16 cellular contexts compared by ENCODE assay signal in the genomic region with DNA sequence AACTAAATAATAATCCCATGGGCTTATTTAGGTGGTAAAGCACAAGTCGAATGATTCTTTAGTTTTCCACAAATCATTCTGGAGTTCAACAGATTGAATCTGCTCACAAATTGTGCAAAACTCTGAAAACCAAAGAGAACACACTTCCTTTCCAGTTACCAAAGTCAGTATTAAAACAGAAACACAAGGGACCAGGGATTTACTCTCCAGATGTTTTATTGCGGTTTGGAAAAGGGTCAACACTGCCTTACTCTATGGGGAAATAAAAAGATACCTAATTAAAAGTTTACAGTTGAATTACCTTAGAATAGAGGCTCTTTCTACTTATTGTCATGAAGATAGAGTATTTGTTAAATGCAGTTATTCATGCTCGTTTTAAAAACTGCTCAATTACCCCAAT. TPM values are rescaled to one million over a fixed set of nuclear protein-coding genes. Genes with fewer than 3 reads are reported as not detected.
DNase-seq lines count a peak whose midpoint lies in the region; ATAC-seq lines count a peak whose summit lies in the region.
"Had no signal": no experiment of that assay in that cellular context is flagged by ENCODE, and none has a peak within 500 bp of the region (broad histone marks: within the 10 kb centered on the region; RNA-seq: fewer than 3 reads in every experiment).

No MANE protein-coding gene starts in this region.

- peaks cover 56% of the 10 kb centered on the region for H3K4me1 ChIP-seq in adipocyte (ENCODE audit: control insufficient read depth, insufficient read depth, low read length)
- peaks cover 57% of the 10 kb centered on the region for H3K4me1 ChIP-seq in skeletal muscle satellite cell (ENCODE audit: control insufficient read depth, insufficient read depth, low read length)

- H3K4me2 ChIP-seq in skeletal muscle satellite cell (ENCODE audit: low read length): peak overlapping the region; percentile 71

- H3K36me3 ChIP-seq in adipocyte (ENCODE audit: control insufficient read depth, insufficient read depth, low read length, severe bottlenecking): peaks cover 59% of the 10 kb centered on the region
- H3K36me3 ChIP-seq in skeletal muscle satellite cell (ENCODE audit: insufficient read depth, low read length): peaks cover 77% of the 10 kb centered on the region
- H3K36me3 ChIP-seq: vagina had no signal

- H3K27me3 ChIP-seq in adipocyte (replicated peaks; ENCODE audit: control insufficient read depth, insufficient read depth, low read length) (no peaks in the 10 kb centered on the region), skeletal muscle satellite cell (ENCODE audit: control insufficient read depth, insufficient read depth, low read length) (no peaks in the 10 kb centered on the region)
- H3K27me3 ChIP-seq: vagina had no signal

- peak overlapping the region; percentile 35 for H3K4me3 ChIP-seq in adipocyte (ENCODE audit: low read length)
- no peak overlapping the region for H3K4me3 ChIP-seq in skeletal muscle satellite cell (ENCODE audit: low read length)
- H3K4me3 ChIP-seq: mucosa of descending colon, vagina had no signal

- peak overlapping the region; percentile 63 for H3K9ac ChIP-seq in adipocyte (ENCODE audit: low read length)
- H3K9ac ChIP-seq in skeletal muscle satellite cell (ENCODE audit: low read depth, low read length): peak overlapping the region; percentile 76

- peak; percentile 49 for ATAC-seq in left ventricle myocardium superior
- ATAC-seq in GM21360 (IDR thresholded peaks at IDR 0.05; ENCODE audit: unreplicated experiment): no peak
- ATAC-seq: stimulated activated effector memory CD8-positive, alpha-beta T cell treated with anti-CD3 and anti-CD28 coated beads, Interleukin-12 subunit alpha, Interleukin-12 subunit beta, amount 100 ng/mL, for 72 hours had no signal

- H3K9me3 ChIP-seq in adipocyte (ENCODE audit: control insufficient read depth, low read length) (no peaks in the 10 kb centered on the region), skeletal muscle satellite cell (replicated peaks; ENCODE audit: low read length) (no peaks in the 10 kb centered on the region)
- H3K9me3 ChIP-seq: mucosa of descending colon, vagina had no signal

- DNase-seq in NCI-H2227 (lab: John Stamatoyannopoulos, UW; ENCODE audit: unreplicated experiment) (peak; percentile 22), adipocyte (ENCODE audit: low read depth) (peak; percentile 49), left ventricle myocardium superior (no peak), posterior cingulate gyrus (no peak), HuH-7 (ENCODE audit: low spot score) (no peak), iPS-NIHi7 (ENCODE audit: extremely low spot score) (no peak)
- DNase-seq: activated CD4-positive, alpha-beta T cell treated with anti-CD3 and anti-CD28 coated beads, Interleukin-2, amount 50 U/mL, for 4 hours; kidney; stimulated activated CD4-positive, alpha-beta T cell treated with anti-CD3 and anti-CD28 coated beads, Interleukin-4, amount 100 ng/mL, for 4 hours; T1000 had no signal

- intact Hi-C loops in left ventricle myocardium superior (cut with micrococcal nuclease): no loop called here
- intact Hi-C loops in posterior cingulate gyrus (cut with DNase I): no loop called here

RNA-seq across cellular contexts. Expression of a gene that starts 8.6 kb away (rescaled TPM):
- total RNA-seq in left ventricle myocardium superior: 56.1 TPM
- 227 and 312 TPM in 2 replicates for total RNA-seq in skeletal muscle satellite cell (2012; rRNA removed)
- total RNA-seq: activated T-helper 1 cell treated with anti-CD3 and anti-CD28 coated beads, Interleukin-12 subunit alpha, Interleukin-12 subunit beta, Interleukin-2, Interleukin-4 antibody, amounts not matched to agents 30 ng/mL and 10 ng/mL and 1 ng/mL, durations not matched to agents 14 hours and 24 hours and 36 hours had no signal

Comparison
In these comparisons a context has a peak if more than half of its experiments do, and no peak if none do; other contexts are left out.
1. DNase-seq: peak in NCI-H2227 (single experiment) and adipocyte (single experiment); none in left ventricle myocardium superior (single experiment), posterior cingulate gyrus (0 of 10), HuH-7 (single experiment) and iPS-NIHi7 (single experiment).